Comparison of ENCODE assay signal across 1 cellular context in the genomic region with DNA sequence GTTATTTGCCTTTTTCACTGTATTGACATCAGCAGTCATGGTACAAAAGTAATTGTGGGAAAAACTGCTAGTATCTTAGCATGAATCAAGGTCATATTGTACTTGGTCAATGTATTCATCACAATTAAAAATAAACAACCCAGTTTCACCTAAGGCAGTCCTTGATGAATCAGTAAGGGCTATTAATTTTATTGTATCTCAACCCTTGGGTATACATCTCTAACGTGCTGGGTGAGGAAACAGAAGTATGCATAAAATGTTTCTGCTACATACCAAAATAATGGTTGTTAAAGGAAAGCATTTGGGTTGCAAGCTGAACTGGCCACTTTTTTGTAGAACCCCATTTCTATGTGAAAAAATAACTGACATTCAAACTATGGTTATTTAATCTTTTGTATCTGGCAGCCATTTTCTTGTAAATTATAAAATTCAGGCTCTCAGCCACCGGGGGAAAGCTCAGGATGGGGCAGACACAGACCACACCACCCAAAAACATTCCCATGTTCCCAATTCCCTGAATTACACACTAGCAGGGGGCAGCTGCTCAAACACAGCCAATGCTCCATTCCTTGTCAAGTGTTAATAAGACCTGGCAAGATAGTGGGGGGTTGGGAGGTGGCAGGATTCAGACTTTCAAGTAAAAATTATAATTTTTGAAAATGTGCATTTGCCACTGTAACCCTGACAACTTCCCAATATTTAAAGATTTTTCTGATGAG.
TF ChIP-seq lines count a peak whose summit lies in the region.

No MANE protein-coding gene starts in this region.

TF ChIP-seq in IMR-90, 13 proteins besides CTCF, POLR2A, EP300 and RAD21 (continued from another document):
- TF ChIP-seq NFE2L2 (IDR thresholded peaks at IDR 0.05; ENCODE audit: low read depth, low read length) (no peak), CHD1 (IDR thresholded peaks at IDR 0.05; ENCODE audit: low read depth, low read length) (no peak), USF2 (IDR thresholded peaks at IDR 0.05; ENCODE audit: low read depth, low read length) (no peak), FOS (IDR thresholded peaks at IDR 0.05; ENCODE audit: low read depth, low read length) (no peak), SMC3 (IDR thresholded peaks at IDR 0.05; ENCODE audit: low read depth, low read length) (no peak), RFX5 (IDR thresholded peaks at IDR 0.05; ENCODE audit: low read depth, low read length) (no peak), MAZ (IDR thresholded peaks at IDR 0.05; ENCODE audit: borderline replicate concordance, low read depth, low read length) (no peak), BHLHE40 (IDR thresholded peaks at IDR 0.05; ENCODE audit: low read depth, low read length) (no peak), MXI1 (IDR thresholded peaks at IDR 0.05; ENCODE audit: borderline replicate concordance, low read depth, low read length) (no peak)
- TF ChIP-seq, protein P1, sequence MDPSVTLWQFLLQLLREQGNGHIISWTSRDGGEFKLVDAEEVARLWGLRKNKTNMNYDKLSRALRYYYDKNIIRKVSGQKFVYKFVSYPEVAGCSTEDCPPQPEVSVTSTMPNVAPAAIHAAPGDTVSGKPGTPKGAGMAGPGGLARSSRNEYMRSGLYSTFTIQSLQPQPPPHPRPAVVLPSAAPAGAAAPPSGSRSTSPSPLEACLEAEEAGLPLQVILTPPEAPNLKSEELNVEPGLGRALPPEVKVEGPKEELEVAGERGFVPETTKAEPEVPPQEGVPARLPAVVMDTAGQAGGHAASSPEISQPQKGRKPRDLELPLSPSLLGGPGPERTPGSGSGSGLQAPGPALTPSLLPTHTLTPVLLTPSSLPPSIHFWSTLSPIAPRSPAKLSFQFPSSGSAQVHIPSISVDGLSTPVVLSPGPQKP (IDR thresholded peaks at IDR 0.05; ENCODE audit: borderline replicate concordance, low read depth, low read length), result no peak
